In the genomic region with DNA sequence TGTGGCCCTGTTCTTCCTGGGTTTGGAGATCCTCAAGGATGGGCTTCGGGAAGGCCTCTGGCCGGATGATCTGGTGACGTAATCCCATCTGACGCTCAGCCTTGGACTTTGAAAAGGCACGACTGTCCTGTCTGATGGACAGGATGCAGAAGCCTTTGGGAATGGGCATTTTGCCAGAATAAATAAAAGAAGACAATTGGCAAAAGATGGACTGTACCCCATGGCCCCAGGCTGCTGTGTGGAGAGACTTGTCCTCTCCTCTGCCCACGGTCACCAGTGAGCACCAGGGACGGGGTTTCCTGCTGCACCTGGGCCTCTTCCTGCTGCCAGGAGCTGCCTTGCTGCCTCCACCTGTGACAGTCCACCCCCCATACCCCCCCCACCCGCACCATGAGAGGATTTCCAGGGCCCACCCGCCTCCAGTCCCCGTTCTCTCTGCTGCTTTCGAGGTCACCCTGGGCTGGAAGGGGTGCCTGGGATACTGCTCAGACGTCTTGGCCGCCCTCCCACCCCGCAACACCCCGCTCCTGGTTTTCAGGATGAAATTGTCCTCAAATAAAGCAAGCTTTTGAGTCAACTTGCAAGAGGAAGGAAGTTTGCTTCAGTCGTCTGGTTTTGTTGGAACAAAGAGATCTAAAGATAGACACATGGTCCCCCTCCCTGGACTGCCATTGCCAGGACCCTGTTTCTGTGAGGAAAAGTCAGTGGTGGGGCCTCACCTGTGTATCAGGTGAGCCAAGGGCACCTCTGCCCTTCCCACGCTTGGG, we compare ENCODE assay signal across 1 cellular context.
TF ChIP-seq lines count a peak whose summit lies in the region.

No MANE protein-coding gene starts in this region.

TF ChIP-seq in HepG2, 621 proteins besides CTCF, POLR2A, EP300 and RAD21 (continued from another document and continues in another):
- TF ChIP-seq, protein P1, sequence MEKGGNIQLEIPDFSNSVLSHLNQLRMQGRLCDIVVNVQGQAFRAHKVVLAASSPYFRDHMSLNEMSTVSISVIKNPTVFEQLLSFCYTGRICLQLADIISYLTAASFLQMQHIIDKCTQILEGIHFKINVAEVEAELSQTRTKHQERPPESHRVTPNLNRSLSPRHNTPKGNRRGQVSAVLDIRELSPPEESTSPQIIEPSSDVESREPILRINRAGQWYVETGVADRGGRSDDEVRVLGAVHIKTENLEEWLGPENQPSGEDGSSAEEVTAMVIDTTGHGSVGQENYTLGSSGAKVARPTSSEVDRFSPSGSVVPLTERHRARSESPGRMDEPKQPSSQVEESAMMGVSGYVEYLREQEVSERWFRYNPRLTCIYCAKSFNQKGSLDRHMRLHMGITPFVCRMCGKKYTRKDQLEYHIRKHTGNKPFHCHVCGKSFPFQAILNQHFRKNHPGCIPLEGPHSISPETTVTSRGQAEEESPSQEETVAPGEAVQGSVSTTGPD (CRISPR knock-in tag; IDR thresholded peaks at IDR 0.05) = peak; percentile 42; the same call in 1 of the 2 replicates
- TF ChIP-seq CEBPB (IDR thresholded peaks at IDR 0.05; ENCODE audit: borderline replicate concordance, low read depth, low read length) (peak; percentile 85), ARNTL (CRISPR knock-in tag; IDR thresholded peaks at IDR 0.05) (peak; percentile 71), TBL1XR1 (IDR thresholded peaks at IDR 0.05; ENCODE audit: borderline replicate concordance, low read length, partially characterized antibody) (peak; percentile 48), ZNF83 (CRISPR knock-in tag; IDR thresholded peaks at IDR 0.05; ENCODE audit: borderline replicate concordance) (no peak), SAP130 (CRISPR knock-in tag; IDR thresholded peaks at IDR 0.05; ENCODE audit: low read depth) (peak; percentile 89), ZNF350 (CRISPR knock-in tag; IDR thresholded peaks at IDR 0.05; ENCODE audit: borderline replicate concordance, low read depth) (peak; percentile 48; the same call in 1 of the 2 replicates)
- TF ChIP-seq, protein P2, sequence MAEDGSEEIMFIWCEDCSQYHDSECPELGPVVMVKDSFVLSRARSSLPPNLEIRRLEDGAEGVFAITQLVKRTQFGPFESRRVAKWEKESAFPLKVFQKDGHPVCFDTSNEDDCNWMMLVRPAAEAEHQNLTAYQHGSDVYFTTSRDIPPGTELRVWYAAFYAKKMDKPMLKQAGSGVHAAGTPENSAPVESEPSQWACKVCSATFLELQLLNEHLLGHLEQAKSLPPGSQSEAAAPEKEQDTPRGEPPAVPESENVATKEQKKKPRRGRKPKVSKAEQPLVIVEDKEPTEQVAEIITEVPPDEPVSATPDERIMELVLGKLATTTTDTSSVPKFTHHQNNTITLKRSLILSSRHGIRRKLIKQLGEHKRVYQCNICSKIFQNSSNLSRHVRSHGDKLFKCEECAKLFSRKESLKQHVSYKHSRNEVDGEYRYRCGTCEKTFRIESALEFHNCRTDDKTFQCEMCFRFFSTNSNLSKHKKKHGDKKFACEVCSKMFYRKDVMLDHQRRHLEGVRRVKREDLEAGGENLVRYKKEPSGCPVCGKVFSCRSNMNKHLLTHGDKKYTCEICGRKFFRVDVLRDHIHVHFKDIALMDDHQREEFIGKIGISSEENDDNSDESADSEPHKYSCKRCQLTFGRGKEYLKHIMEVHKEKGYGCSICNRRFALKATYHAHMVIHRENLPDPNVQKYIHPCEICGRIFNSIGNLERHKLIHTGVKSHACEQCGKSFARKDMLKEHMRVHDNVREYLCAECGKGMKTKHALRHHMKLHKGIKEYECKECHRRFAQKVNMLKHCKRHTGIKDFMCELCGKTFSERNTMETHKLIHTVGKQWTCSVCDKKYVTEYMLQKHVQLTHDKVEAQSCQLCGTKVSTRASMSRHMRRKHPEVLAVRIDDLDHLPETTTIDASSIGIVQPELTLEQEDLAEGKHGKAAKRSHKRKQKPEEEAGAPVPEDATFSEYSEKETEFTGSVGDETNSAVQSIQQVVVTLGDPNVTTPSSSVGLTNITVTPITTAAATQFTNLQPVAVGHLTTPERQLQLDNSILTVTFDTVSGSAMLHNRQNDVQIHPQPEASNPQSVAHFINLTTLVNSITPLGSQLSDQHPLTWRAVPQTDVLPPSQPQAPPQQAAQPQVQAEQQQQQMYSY (CRISPR knock-in tag; IDR thresholded peaks at IDR 0.05) = peak; percentile 89
- TF ChIP-seq, protein P3, sequence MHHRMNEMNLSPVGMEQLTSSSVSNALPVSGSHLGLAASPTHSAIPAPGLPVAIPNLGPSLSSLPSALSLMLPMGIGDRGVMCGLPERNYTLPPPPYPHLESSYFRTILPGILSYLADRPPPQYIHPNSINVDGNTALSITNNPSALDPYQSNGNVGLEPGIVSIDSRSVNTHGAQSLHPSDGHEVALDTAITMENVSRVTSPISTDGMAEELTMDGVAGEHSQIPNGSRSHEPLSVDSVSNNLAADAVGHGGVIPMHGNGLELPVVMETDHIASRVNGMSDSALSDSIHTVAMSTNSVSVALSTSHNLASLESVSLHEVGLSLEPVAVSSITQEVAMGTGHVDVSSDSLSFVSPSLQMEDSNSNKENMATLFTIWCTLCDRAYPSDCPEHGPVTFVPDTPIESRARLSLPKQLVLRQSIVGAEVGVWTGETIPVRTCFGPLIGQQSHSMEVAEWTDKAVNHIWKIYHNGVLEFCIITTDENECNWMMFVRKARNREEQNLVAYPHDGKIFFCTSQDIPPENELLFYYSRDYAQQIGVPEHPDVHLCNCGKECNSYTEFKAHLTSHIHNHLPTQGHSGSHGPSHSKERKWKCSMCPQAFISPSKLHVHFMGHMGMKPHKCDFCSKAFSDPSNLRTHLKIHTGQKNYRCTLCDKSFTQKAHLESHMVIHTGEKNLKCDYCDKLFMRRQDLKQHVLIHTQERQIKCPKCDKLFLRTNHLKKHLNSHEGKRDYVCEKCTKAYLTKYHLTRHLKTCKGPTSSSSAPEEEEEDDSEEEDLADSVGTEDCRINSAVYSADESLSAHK (CRISPR knock-in tag; IDR thresholded peaks at IDR 0.05; ENCODE audit: borderline replicate concordance) = no peak
- TF ChIP-seq, protein P4, sequence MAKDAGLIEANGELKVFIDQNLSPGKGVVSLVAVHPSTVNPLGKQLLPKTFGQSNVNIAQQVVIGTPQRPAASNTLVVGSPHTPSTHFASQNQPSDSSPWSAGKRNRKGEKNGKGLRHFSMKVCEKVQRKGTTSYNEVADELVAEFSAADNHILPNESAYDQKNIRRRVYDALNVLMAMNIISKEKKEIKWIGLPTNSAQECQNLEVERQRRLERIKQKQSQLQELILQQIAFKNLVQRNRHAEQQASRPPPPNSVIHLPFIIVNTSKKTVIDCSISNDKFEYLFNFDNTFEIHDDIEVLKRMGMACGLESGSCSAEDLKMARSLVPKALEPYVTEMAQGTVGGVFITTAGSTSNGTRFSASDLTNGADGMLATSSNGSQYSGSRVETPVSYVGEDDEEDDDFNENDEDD (CRISPR knock-in tag; IDR thresholded peaks at IDR 0.05; ENCODE audit: borderline replicate concordance) = peak; percentile 26; the same call in 1 of the 2 replicates
- TF ChIP-seq, protein P5, sequence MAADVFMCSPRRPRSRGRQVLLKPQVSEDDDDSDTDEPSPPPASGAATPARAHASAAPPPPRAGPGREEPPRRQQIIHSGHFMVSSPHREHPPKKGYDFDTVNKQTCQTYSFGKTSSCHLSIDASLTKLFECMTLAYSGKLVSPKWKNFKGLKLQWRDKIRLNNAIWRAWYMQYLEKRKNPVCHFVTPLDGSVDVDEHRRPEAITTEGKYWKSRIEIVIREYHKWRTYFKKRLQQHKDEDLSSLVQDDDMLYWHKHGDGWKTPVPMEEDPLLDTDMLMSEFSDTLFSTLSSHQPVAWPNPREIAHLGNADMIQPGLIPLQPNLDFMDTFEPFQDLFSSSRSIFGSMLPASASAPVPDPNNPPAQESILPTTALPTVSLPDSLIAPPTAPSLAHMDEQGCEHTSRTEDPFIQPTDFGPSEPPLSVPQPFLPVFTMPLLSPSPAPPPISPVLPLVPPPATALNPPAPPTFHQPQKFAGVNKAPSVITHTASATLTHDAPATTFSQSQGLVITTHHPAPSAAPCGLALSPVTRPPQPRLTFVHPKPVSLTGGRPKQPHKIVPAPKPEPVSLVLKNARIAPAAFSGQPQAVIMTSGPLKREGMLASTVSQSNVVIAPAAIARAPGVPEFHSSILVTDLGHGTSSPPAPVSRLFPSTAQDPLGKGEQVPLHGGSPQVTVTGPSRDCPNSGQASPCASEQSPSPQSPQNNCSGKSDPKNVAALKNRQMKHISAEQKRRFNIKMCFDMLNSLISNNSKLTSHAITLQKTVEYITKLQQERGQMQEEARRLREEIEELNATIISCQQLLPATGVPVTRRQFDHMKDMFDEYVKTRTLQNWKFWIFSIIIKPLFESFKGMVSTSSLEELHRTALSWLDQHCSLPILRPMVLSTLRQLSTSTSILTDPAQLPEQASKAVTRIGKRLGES (CRISPR knock-in tag; IDR thresholded peaks at IDR 0.05; ENCODE audit: borderline replicate concordance) = 0 out of 2 replicates have a peak, but pooled peaks have one; percentile 40
- TF ChIP-seq, protein P6, sequence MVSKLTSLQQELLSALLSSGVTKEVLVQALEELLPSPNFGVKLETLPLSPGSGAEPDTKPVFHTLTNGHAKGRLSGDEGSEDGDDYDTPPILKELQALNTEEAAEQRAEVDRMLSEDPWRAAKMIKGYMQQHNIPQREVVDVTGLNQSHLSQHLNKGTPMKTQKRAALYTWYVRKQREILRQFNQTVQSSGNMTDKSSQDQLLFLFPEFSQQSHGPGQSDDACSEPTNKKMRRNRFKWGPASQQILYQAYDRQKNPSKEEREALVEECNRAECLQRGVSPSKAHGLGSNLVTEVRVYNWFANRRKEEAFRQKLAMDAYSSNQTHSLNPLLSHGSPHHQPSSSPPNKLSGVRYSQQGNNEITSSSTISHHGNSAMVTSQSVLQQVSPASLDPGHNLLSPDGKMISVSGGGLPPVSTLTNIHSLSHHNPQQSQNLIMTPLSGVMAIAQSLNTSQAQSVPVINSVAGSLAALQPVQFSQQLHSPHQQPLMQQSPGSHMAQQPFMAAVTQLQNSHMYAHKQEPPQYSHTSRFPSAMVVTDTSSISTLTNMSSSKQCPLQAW (CRISPR knock-in tag; IDR thresholded peaks at IDR 0.05) = peak; percentile 72
- TF ChIP-seq, protein P7, sequence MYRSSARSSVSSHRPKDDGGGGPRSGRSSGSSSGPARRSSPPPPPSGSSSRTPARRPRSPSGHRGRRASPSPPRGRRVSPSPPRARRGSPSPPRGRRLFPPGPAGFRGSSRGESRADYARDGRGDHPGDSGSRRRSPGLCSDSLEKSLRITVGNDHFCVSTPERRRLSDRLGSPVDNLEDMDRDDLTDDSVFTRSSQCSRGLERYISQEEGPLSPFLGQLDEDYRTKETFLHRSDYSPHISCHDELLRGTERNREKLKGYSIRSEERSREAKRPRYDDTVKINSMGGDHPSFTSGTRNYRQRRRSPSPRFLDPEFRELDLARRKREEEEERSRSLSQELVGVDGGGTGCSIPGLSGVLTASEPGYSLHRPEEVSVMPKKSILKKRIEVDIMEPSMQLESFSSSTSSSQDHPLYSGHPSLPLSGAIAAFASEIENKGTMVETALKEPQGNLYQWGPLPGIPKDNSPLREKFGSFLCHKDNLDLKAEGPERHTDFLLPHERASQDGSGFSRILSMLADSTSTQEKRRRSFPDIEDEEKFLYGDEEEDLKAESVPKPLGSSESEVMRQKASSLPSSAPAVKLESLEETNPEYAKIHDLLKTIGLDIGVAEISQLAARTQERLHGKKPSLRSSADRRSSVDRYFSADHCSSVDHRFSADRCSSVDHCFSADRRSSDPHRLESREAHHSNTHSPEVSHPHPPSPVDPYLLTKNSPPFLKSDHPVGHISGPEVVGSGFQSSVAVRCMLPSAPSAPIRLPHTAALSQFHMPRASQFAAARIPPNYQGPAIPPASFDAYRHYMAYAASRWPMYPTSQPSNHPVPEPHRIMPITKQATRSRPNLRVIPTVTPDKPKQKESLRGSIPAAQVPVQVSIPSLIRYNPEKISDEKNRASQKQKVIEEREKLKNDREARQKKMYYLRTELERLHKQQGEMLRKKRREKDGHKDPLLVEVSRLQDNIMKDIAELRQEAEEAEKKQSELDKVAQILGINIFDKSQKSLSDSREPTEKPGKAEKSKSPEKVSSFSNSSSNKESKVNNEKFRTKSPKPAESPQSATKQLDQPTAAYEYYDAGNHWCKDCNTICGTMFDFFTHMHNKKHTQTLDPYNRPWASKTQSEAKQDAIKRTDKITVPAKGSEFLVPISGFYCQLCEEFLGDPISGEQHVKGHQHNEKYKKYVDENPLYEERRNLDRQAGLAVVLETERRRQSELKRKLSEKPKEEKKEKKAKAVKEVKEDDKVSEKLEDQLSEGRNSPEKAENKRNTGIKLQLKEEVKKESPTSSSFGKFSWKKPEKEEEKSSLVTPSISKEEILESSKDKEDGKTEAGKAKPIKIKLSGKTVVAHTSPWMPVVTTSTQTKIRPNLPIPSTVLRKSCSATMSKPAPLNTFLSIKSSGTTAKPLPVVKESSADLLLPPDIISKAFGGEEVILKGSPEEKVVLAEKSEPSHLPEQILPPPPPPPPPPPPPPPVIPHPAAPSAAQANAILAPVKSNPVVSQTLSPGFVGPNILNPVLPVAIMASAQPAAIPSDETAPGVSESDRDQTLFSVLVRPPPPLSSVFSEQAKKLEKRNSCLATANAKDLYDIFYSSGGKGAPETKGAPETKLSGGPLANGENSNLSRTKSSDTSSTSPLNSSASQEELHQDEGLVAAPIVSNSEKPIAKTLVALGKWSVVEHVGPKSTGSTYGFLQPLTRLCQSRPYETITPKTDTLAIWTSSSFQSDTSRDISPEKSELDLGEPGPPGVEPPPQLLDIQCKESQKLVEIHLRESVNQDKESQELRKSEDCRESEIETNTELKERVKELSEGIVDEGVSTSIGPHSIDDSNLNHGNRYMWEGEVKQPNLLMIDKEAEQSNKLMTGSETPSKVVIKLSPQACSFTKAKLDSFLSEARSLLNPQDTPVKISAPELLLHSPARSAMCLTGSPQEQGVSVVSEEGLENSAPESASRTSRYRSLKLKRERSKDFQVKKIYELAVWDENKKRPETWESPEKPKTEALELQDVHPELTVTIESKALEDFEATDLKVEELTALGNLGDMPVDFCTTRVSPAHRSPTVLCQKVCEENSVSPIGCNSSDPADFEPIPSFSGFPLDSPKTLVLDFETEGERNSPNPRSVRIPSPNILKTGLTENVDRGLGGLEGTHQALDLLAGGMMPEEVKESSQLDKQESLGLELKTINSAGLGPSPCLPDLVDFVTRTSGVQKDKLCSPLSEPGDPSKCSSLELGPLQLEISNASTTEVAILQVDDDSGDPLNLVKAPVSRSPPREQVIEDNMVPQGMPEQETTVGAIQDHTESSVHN (CRISPR knock-in tag; IDR thresholded peaks at IDR 0.05) = 0 out of 2 replicates have a peak, but pooled peaks have one; percentile 27
